In genomic region chr10:106370751-106371150, GRCh38 we compare ENCODE assay signal across 22 cellular contexts.
DNase-seq lines count a peak whose midpoint lies in the region; ATAC-seq, FAIRE-seq and TF ChIP-seq lines count a peak whose summit lies in the region.
"Had no signal": no experiment of that assay in that cellular context is flagged by ENCODE, and none has a peak within 500 bp of the region (broad histone marks: within the 10 kb centered on the region; RNA-seq: fewer than 3 reads in every experiment).

No MANE protein-coding gene starts in this region.

- no peak overlapping the region for H2BK15ac ChIP-seq in H1 (ENCODE audit: low read length)

- H3K79me2 ChIP-seq in HepG2 (ENCODE audit: insufficient read depth, low read length) (no peaks in the 10 kb centered on the region), H1 (ENCODE audit: control insufficient read depth in 1 of 2, insufficient read depth in 2 of 2, low read length in 2 of 2) (no peaks in the 10 kb centered on the region)

- peak overlapping the region; percentile 11 for H3K27ac Mint-ChIP-seq in nephron progenitor cell
- no peak overlapping the region for H3K27ac Mint-ChIP-seq in activated T-helper 1 cell treated with anti-CD3 and anti-CD28 coated beads, Interleukin-12 subunit alpha, Interleukin-12 subunit beta, Interleukin-2, Interleukin-4 antibody, amounts not matched to agents 30 ng/mL and 10 ng/mL and 1 ng/mL, durations not matched to agents 14 hours and 24 hours and 36 hours
- H3K27ac Mint-ChIP-seq: B cell; CD4-positive, alpha-beta T cell; CD8-positive, alpha-beta T cell had no signal

- H3K36me3 ChIP-seq in HepG2 (replicated peaks in 1 of 2; ENCODE audit: control insufficient read depth in 1 of 2, insufficient read depth in 2 of 2, low read length in 2 of 2): no peaks in the 10 kb centered on the region
- no peaks in the 10 kb centered on the region for H3K36me3 ChIP-seq in right lobe of liver
- H3K36me3 ChIP-seq in H1 (ENCODE audit: control insufficient read depth in 2 of 4, insufficient read depth in 4 of 4, low read length in 3 of 4): no peaks in the 10 kb centered on the region
- H3K36me3 ChIP-seq: BLaER1 treated with 17β-estradiol and CSF1 and Interleukin-3, amounts not matched to agents 10 nM and 100 nM had no signal

- TF ChIP-seq RAD21 in HepG2 (CRISPR knock-in tag; IDR thresholded peaks at IDR 0.05) (no peak), H1 (IDR thresholded peaks at IDR 0.05 in 1 of 2, conservative IDR thresholded peaks at IDR 0.05 in 1 of 2; ENCODE audit: low read depth in 2 of 2, low read length in 2 of 2) (no peak)

- in situ Hi-C loops in HepG2 (cut with HindIII; ENCODE audit: extremely low pct_ligation_motif_present, low pct_unique_long_range_greater_than_20kb): no loop called here

- POLR2A ChIA-PET in HepG2 (lab: Yijun Ruan, JAX) (no interaction called here), H1 (lab: Charles Lee; ENCODE audit: partially characterized antibody) (no interaction called here)

- H3K9ac ChIP-seq in HepG2 (ENCODE audit: insufficient read depth, low read depth, low read length) (no peak overlapping the region), H1 (replicated peaks in 1 of 4; ENCODE audit: extremely low read depth in 1 of 4, low read depth in 3 of 4, low read length in 3 of 4) (no peak overlapping the region)
- H3K9ac ChIP-seq: BLaER1 treated with 17β-estradiol and CSF1 and Interleukin-3, amounts not matched to agents 10 nM and 100 nM had no signal

- WGBS in HepG2 (ENCODE audit: low lambda C conversion rate): 32% methylated on average over 6 of the region's 6 CpGs
- 58% methylated on average over 6 of the region's 6 CpGs for WGBS in right lobe of liver (ENCODE audit: insufficient coverage, low coverage, low lambda C conversion rate, missing lambda C conversion rate)
- 89% methylated on average over 6 of the region's 6 CpGs; no CpG with 5 or more reads in 1 of the 2 experiments for WGBS in H1 (ENCODE audit: extremely low coverage in 1 of 2, insufficient coverage in 1 of 2, insufficient read length in 1 of 2, insufficient replicate concordance in 2 of 2, low coverage in 1 of 2, low lambda C conversion rate in 2 of 2, missing lambda C conversion rate in 1 of 2), 2 experiments

- H3K14ac ChIP-seq in H1 (ENCODE audit: insufficient read length): no peak overlapping the region

- H3K27ac ChIP-seq in HepG2 (ENCODE audit: extremely low read length, insufficient read depth, low read length) (no peak overlapping the region), right lobe of liver (no peak overlapping the region), H1 (ENCODE audit: low read depth, low read length) (no peak overlapping the region)
- H3K27ac ChIP-seq: 22Rv1; A549; BLaER1 treated with 17β-estradiol and CSF1 and Interleukin-3, amounts not matched to agents 10 nM and 100 nM; C4-2B had no signal

- H3K79me1 ChIP-seq in H1 (ENCODE audit: low read depth, low read length): no peaks in the 10 kb centered on the region

- H2BK5ac ChIP-seq in H1 (ENCODE audit: low read depth, low read length): no peak overlapping the region

- BruUV-seq in HepG2 (replicated peaks; lab: Mats Ljungman, UMichigan): no TSS peak

- H3K36me3 Mint-ChIP-seq in nephron progenitor cell (ENCODE audit: low read depth): no peaks in the 10 kb centered on the region
- H3K36me3 Mint-ChIP-seq in activated T-helper 1 cell treated with anti-CD3 and anti-CD28 coated beads, Interleukin-12 subunit alpha, Interleukin-12 subunit beta, Interleukin-2, Interleukin-4 antibody, amounts not matched to agents 30 ng/mL and 10 ng/mL and 1 ng/mL, durations not matched to agents 14 hours and 24 hours and 36 hours (ENCODE audit: low read depth): no peaks in the 10 kb centered on the region
- H3K36me3 Mint-ChIP-seq: CD8-positive, alpha-beta T cell had no signal

- H2AFZ ChIP-seq in HepG2 (ENCODE audit: low read length) (no peak overlapping the region), H1 (ENCODE audit: low read length) (peak overlapping the region; percentile 78; the same call in 1 of the 2 replicates)

- TF ChIP-seq POLR2A in HepG2 (IDR thresholded peaks at IDR 0.05; ENCODE audit: insufficient read depth in 1 of 2, low read depth in 2 of 2, low read length in 2 of 2) (no peak), right lobe of liver (IDR thresholded peaks at IDR 0.05) (no peak), H1 (IDR thresholded peaks at IDR 0.05; ENCODE audit: control extremely low read depth in 1 of 2, low read depth in 2 of 2, low read length in 2 of 2) (no peak)

- intact Hi-C loops in HepG2 (cut with micrococcal nuclease; ENCODE audit: unreplicated experiment): no loop called here
- intact Hi-C loops in right lobe of liver (cut with DNase I): no loop called here
- intact Hi-C loops in activated T-helper 1 cell treated with anti-CD3 and anti-CD28 coated beads, Interleukin-12 subunit alpha, Interleukin-12 subunit beta, Interleukin-2, Interleukin-4 antibody, amounts not matched to agents 30 ng/mL and 10 ng/mL and 1 ng/mL, durations not matched to agents 14 hours and 24 hours and 36 hours (cut with micrococcal nuclease): no loop called here

- no peak overlapping the region for H2BK12ac ChIP-seq in H1 (ENCODE audit: low read depth, low read length)

- H3K4me2 ChIP-seq in HepG2 (ENCODE audit: low read depth, low read length) (no peak overlapping the region), H1 (ENCODE audit: insufficient read depth in 1 of 2, low read depth in 2 of 2, low read length in 2 of 2) (no peak overlapping the region)
- H3K4me2 ChIP-seq: A549; BLaER1 treated with 17β-estradiol and CSF1 and Interleukin-3, amounts not matched to agents 10 nM and 100 nM had no signal

- H4K91ac ChIP-seq in H1 (replicated peaks; ENCODE audit: insufficient read length, low read length): no peak overlapping the region

- H2BK120ac ChIP-seq in H1 (replicated peaks; ENCODE audit: low read depth, low read length): no peak overlapping the region

- H3K9me3 ChIP-seq in HepG2 (ENCODE audit: low read length): peaks cover 77% of the 10 kb centered on the region
- no peaks in the 10 kb centered on the region for H3K9me3 ChIP-seq in right lobe of liver
- H3K9me3 ChIP-seq in H1 (ENCODE audit: insufficient read depth in 2 of 2, low read depth in 1 of 2, low read length in 1 of 2): no peaks in the 10 kb centered on the region
- H3K9me3 ChIP-seq: BLaER1 treated with 17β-estradiol and CSF1 and Interleukin-3, amounts not matched to agents 10 nM and 100 nM; Caco-2 had no signal

- TF ChIP-seq CTCF in HepG2 (CRISPR knock-in tag; IDR thresholded peaks at IDR 0.05): no peak
- no peak for TF ChIP-seq CTCF in right lobe of liver (IDR thresholded peaks at IDR 0.05)
- no peak for TF ChIP-seq CTCF in H1 (IDR thresholded peaks at IDR 0.05; ENCODE audit: control extremely low read depth in 1 of 3, insufficient read depth in 1 of 3, low read depth in 1 of 3, low read length in 3 of 3)
- TF ChIP-seq CTCF in nephron progenitor cell (IDR thresholded peaks at IDR 0.05): no peak

- H3K56ac ChIP-seq in H1 (replicated peaks; ENCODE audit: insufficient read length, low read depth, low read length): no peak overlapping the region

- no peak for FAIRE-seq in HepG2 (lab: Jason Lieb, UNC)
- no peak for FAIRE-seq in H1 (lab: Jason Lieb, UNC)
- FAIRE-seq: A549, D721Med, G401.6, GM12891, GM19239 had no signal

- H3K18ac ChIP-seq in H1 (ENCODE audit: extremely low read depth, low read length): no peak overlapping the region

- no peak for TF ChIP-seq EP300 in HepG2 (IDR thresholded peaks at IDR 0.05; ENCODE audit: low read depth in 2 of 2, low read length in 2 of 2)
- no peak for TF ChIP-seq EP300 in HepG2 (CRISPR knock-in tag; IDR thresholded peaks at IDR 0.05; ENCODE audit: borderline replicate concordance)
- TF ChIP-seq EP300 in H1 (IDR thresholded peaks at IDR 0.05; ENCODE audit: borderline replicate concordance in 1 of 2, low read depth in 2 of 2, low read length in 2 of 2): no peak

- no peaks in the 10 kb centered on the region for H4K20me1 ChIP-seq in HepG2 (ENCODE audit: insufficient read depth, low read length)
- no peaks in the 10 kb centered on the region for H4K20me1 ChIP-seq in H1 (replicated peaks in 1 of 2; ENCODE audit: control insufficient read depth in 1 of 2, insufficient read depth in 2 of 2, low read length in 2 of 2)
- H4K20me1 ChIP-seq: BLaER1 treated with 17β-estradiol and CSF1 and Interleukin-3, amounts not matched to agents 10 nM and 100 nM had no signal

- H3K4me3 ChIP-seq in HepG2 (replicated peaks in 1 of 3; ENCODE audit: insufficient read depth in 1 of 3, low read depth in 2 of 3, low read length in 3 of 3) (no peak overlapping the region), right lobe of liver (no peak overlapping the region), H1 (ENCODE audit: extremely low read depth in 1 of 4, insufficient read depth in 2 of 4, low read depth in 3 of 4, low read length in 4 of 4) (no peak overlapping the region)
- H3K4me3 ChIP-seq: A549; BLaER1 treated with 17β-estradiol and CSF1 and Interleukin-3, amounts not matched to agents 10 nM and 100 nM had no signal

- CTCF ChIA-PET in HepG2 (lab: Yijun Ruan, JAX; ENCODE audit: low intra/inter-chr PET ratio, low total read pairs): no interaction called here
- CTCF ChIA-PET in H1 (lab: Charles Lee; ENCODE audit: partially characterized antibody): no interaction called here

- H3K27me3 Mint-ChIP-seq in nephron progenitor cell (ENCODE audit: low read depth, poor library complexity): no peaks in the 10 kb centered on the region
- no peaks in the 10 kb centered on the region for H3K27me3 Mint-ChIP-seq in activated T-helper 1 cell treated with anti-CD3 and anti-CD28 coated beads, Interleukin-12 subunit alpha, Interleukin-12 subunit beta, Interleukin-2, Interleukin-4 antibody, amounts not matched to agents 30 ng/mL and 10 ng/mL and 1 ng/mL, durations not matched to agents 14 hours and 24 hours and 36 hours (ENCODE audit: insufficient read depth)
- H3K27me3 Mint-ChIP-seq: B cell; CD4-positive, alpha-beta T cell had no signal

- no peak overlapping the region for H3K23ac ChIP-seq in H1 (ENCODE audit: insufficient read length)

- H4K5ac ChIP-seq in H1 (ENCODE audit: insufficient read length, low read depth, low read length): no peak overlapping the region

- no peak overlapping the region for H4K8ac ChIP-seq in H1 (ENCODE audit: extremely low read depth, insufficient read depth, low read length)

- no peaks in the 10 kb centered on the region for H3K4me1 Mint-ChIP-seq in nephron progenitor cell
- no peaks in the 10 kb centered on the region for H3K4me1 Mint-ChIP-seq in activated T-helper 1 cell treated with anti-CD3 and anti-CD28 coated beads, Interleukin-12 subunit alpha, Interleukin-12 subunit beta, Interleukin-2, Interleukin-4 antibody, amounts not matched to agents 30 ng/mL and 10 ng/mL and 1 ng/mL, durations not matched to agents 14 hours and 24 hours and 36 hours (ENCODE audit: low read depth)
- H3K4me1 Mint-ChIP-seq: B cell had no signal

- H3K23me2 ChIP-seq in H1 (ENCODE audit: low read depth, low read length): no peaks in the 10 kb centered on the region; the same call in 1 of the 2 replicates

- no peak overlapping the region for H2BK20ac ChIP-seq in H1 (ENCODE audit: low read length)

- H3K4me3 Mint-ChIP-seq in nephron progenitor cell: no peak overlapping the region
- no peak overlapping the region for H3K4me3 Mint-ChIP-seq in activated T-helper 1 cell treated with anti-CD3 and anti-CD28 coated beads, Interleukin-12 subunit alpha, Interleukin-12 subunit beta, Interleukin-2, Interleukin-4 antibody, amounts not matched to agents 30 ng/mL and 10 ng/mL and 1 ng/mL, durations not matched to agents 14 hours and 24 hours and 36 hours
- H3K4me3 Mint-ChIP-seq: B cell; CD4-positive, alpha-beta T cell; CD8-positive, alpha-beta T cell had no signal

- H3K4me1 ChIP-seq in HepG2 (ENCODE audit: insufficient read depth, low read length) (no peaks in the 10 kb centered on the region), right lobe of liver (no peaks in the 10 kb centered on the region), H1 (replicated peaks in 1 of 4; ENCODE audit: control insufficient read depth in 3 of 4, insufficient read depth in 4 of 4, low read length in 3 of 4) (no peaks in the 10 kb centered on the region; a peak in 1 of 7 replicates)
- H3K4me1 ChIP-seq: A549, Caco-2 had no signal

- H3K27me3 ChIP-seq in HepG2 (ENCODE audit: control insufficient read depth in 1 of 2, insufficient read depth in 2 of 2, low read length in 2 of 2) (no peaks in the 10 kb centered on the region), right lobe of liver (no peaks in the 10 kb centered on the region), H1 (replicated peaks in 1 of 4; ENCODE audit: control insufficient read depth in 3 of 4, extremely low read depth in 1 of 4, insufficient read depth in 3 of 4, low read length in 3 of 4) (no peaks in the 10 kb centered on the region)
- H3K27me3 ChIP-seq: BLaER1 treated with 17β-estradiol and CSF1 and Interleukin-3, amounts not matched to agents 10 nM and 100 nM had no signal

- ATAC-seq in HepG2 (no peak), right lobe of liver (no peak)
- ATAC-seq: A549; CD8-positive, alpha-beta T cell had no signal

- no peaks in the 10 kb centered on the region for H3K9me3 Mint-ChIP-seq in nephron progenitor cell
- H3K9me3 Mint-ChIP-seq in activated T-helper 1 cell treated with anti-CD3 and anti-CD28 coated beads, Interleukin-12 subunit alpha, Interleukin-12 subunit beta, Interleukin-2, Interleukin-4 antibody, amounts not matched to agents 30 ng/mL and 10 ng/mL and 1 ng/mL, durations not matched to agents 14 hours and 24 hours and 36 hours: no peaks in the 10 kb centered on the region

- DNase-seq in HepG2 (ENCODE audit: low spot score): no peak
- no peak for DNase-seq in right lobe of liver
- no peak for DNase-seq in H1 (ENCODE audit: low read depth in 1 of 2, low spot score in 2 of 2)
- DNase-seq in nephron progenitor cell: no peak
- no peak for DNase-seq in hypothalamus (lab: John Stamatoyannopoulos, UW)
- no peak for DNase-seq in activated T-helper 1 cell treated with anti-CD3 and anti-CD28 coated beads, Interleukin-12 subunit alpha, Interleukin-12 subunit beta, Interleukin-2, Interleukin-4 antibody, amounts not matched to agents 30 ng/mL and 10 ng/mL and 1 ng/mL, durations not matched to agents 14 hours and 24 hours and 36 hours (ENCODE audit: low spot score)
- DNase-seq: AML-193; Caco-2; Calu3; CD4-positive, alpha-beta T cell; CD8-positive, alpha-beta T cell; DMS79 treated with DMSO at 0.1 percent for 48 hours; GF-D8 had no signal

- H2AK5ac ChIP-seq in H1 (ENCODE audit: low read depth, low read length): no peak overlapping the region

- H3K4ac ChIP-seq in H1 (replicated peaks; ENCODE audit: insufficient read length, low read depth, low read length): no peak overlapping the region
